In the genomic region with DNA sequence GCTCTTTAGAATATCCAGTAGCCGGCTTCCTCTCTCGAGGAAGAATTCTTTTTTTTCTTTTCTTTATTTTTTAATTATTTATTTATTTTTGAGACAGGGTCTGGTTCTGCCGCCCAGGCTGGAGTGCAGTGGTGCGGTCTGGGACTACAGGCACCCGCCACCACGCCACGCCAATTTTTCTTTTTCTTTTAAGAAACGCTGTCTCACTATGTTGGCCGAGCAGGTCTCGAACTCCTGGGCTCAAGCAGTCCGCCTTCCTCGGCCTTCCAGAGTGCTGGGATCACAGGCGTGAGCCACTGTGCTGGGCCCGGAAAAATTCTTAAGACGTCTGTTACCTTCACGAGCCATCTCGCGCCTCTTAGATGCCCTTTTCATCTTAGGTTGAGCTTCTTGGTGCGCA, we compare ENCODE assay signal across 8 cellular contexts. TPM values are rescaled to one million over a fixed set of nuclear protein-coding genes. Genes with fewer than 3 reads are reported as not detected.
DNase-seq lines count a peak whose midpoint lies in the region; ATAC-seq and TF ChIP-seq lines count a peak whose summit lies in the region.

No MANE protein-coding gene starts in this region.

- CTCF ChIA-PET in T-cell (lab: Charles Lee): no interaction called here

- no peaks in the 10 kb centered on the region for H3K27me3 Mint-ChIP-seq in T-cell

- peak overlapping the region; percentile 86 to 89 for H3K27ac Mint-ChIP-seq in T-cell

- POLR2A ChIA-PET in T-cell (lab: Charles Lee): no interaction called here

- H3K4me1 Mint-ChIP-seq in T-cell: peaks cover 32 to 35% (median 34%) of the 10 kb centered on the region in 3 donors

- H3K9me3 Mint-ChIP-seq in T-cell: no peaks in the 10 kb centered on the region

- no peaks in the 10 kb centered on the region for H3K36me3 Mint-ChIP-seq in T-cell

- ATAC-seq in T-cell (replicated peaks in 1 of 4) (no peak), HG02973 (IDR thresholded peaks at IDR 0.05; ENCODE audit: unreplicated experiment) (no peak), HG03354 (IDR thresholded peaks at IDR 0.05; ENCODE audit: poor library complexity, severe bottlenecking, unreplicated experiment) (no peak)

- TF ChIP-seq CTCF in GM12864 (IDR thresholded peaks at IDR 0.05; ENCODE audit: low read depth, low read length, missing control alignments): no peak
- no peak for TF ChIP-seq CTCF in fibroblast of pulmonary artery (IDR thresholded peaks at IDR 0.05; ENCODE audit: low read length, missing control alignments)

- DNase-seq in GM12864 (ENCODE audit: low read depth) (no peak), T-cell (no peak), fibroblast of pulmonary artery (ENCODE audit: low read depth) (no peak), putamen (ENCODE audit: low spot score) (peak; percentile 2), NCI-H226 (no peak), HT-29 (ENCODE audit: low spot score) (no peak)

- H3K4me3 Mint-ChIP-seq in T-cell: peak overlapping the region; percentile 80 to 87 (median 82)

- H3K4me3 ChIP-seq in GM12864 (ENCODE audit: low read depth, low read length) (peak overlapping the region; percentile 75), fibroblast of pulmonary artery (replicated peaks; ENCODE audit: low read depth, low read length) (peak overlapping the region; percentile 87)

RNA-seq across cellular contexts. Expression of gene TMEM131, which starts 0.9 kb away (rescaled TPM):
- total RNA-seq in T-cell: 10 to 100 TPM; 39.3 to 43.9 (median 41.1) TPM
- 8.7 and 14.1 TPM in 2 replicates for total RNA-seq in HT-29 (2014; rRNA removed; shearing (Covaris generic))
